ENCODE assay signal across 1 cellular context in the genomic region with DNA sequence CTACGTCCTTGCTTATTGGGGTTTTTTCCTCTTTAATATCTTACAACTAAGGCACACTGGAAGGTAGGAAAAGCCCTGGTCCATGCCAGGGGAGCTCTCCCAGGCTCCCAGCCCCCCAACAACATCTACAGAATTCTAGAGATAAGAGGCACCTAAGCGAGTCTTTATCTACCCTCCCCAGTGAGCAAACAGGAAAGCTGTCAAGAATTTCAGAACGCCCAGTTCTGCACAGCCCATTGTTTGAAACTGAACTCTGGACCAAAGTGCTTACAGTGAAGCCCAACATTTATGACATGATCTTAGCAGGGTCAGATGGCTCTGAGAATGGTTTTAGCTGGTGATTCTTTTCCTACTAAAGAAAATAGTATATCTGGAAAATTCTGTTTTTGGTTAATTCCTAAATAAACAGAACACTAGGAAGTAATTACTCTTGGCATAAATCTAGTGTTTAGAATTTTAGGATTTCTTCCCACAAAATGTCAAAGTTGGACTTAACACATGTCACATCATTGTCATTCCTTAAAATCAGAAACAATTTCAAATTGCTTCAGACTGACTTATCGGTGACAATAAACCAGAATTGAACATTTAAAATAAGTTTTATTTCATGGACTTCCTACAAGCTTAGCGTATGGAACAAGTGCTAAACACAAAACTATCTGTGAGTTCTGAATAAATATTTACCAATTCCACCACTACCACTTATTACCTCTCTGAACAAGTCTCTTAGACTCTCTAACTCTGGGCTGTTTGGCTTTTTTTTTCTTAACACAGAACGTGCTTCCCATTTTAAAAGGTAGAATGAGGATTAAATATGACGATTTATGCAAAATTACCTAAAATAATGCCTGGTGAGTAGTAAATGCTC.
TF ChIP-seq lines count a peak whose summit lies in the region.

No MANE protein-coding gene starts in this region.

TF ChIP-seq in K562, 482 proteins besides CTCF, POLR2A, EP300 and RAD21 (continued from another document):
- 0 out of 2 replicates have a peak, but pooled peaks have one; percentile 6 for TF ChIP-seq MECOM (CRISPR knock-in tag; IDR thresholded peaks at IDR 0.05)
- TF ChIP-seq TEAD4 (IDR thresholded peaks at IDR 0.05; ENCODE audit: low read length), result peak; percentile 47; the same call in 1 of the 2 replicates
- TF ChIP-seq TEAD4 (CRISPR knock-in tag; IDR thresholded peaks at IDR 0.05; ENCODE audit: borderline replicate concordance), result no peak
- peak; percentile 45 for TF ChIP-seq CBFA2T2 (conservative IDR thresholded peaks at IDR 0.05)
- TF ChIP-seq SOX6 (IDR thresholded peaks at IDR 0.05), result peak; percentile 54; the same call in 1 of the 2 replicates
- TF ChIP-seq, protein P1, sequence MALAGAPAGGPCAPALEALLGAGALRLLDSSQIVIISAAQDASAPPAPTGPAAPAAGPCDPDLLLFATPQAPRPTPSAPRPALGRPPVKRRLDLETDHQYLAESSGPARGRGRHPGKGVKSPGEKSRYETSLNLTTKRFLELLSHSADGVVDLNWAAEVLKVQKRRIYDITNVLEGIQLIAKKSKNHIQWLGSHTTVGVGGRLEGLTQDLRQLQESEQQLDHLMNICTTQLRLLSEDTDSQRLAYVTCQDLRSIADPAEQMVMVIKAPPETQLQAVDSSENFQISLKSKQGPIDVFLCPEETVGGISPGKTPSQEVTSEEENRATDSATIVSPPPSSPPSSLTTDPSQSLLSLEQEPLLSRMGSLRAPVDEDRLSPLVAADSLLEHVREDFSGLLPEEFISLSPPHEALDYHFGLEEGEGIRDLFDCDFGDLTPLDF (CRISPR knock-in tag; IDR thresholded peaks at IDR 0.05), result 0 out of 2 replicates have a peak, but pooled peaks have one; percentile 29
- peak; percentile 61 for TF ChIP-seq DPF2 (IDR thresholded peaks at IDR 0.05)
- TF ChIP-seq TCF3 (CRISPR knock-in tag; IDR thresholded peaks at IDR 0.05), result peak; percentile 58; the same call in 1 of the 2 replicates
- no peak for TF ChIP-seq ELF4 (CRISPR knock-in tag; IDR thresholded peaks at IDR 0.05)
- TF ChIP-seq FOXJ2 (tag; IDR thresholded peaks at IDR 0.05), result 0 out of 2 replicates have a peak, but pooled peaks have one; percentile 23
- TF ChIP-seq SREBF1 (IDR thresholded peaks at IDR 0.05; ENCODE audit: borderline replicate concordance, low read depth, low read length), result no peak
- peak; percentile 36 for TF ChIP-seq NCOR1 (IDR thresholded peaks at IDR 0.05)
- TF ChIP-seq ARID1B (IDR thresholded peaks at IDR 0.05), result peak; percentile 66
- peak; percentile 37; the same call in 1 of the 2 replicates for TF ChIP-seq TAL1 (IDR thresholded peaks at IDR 0.05)
TF ChIP-seq in K562: peak in this region for 14.
